21 cellular contexts compared by ENCODE assay signal in genomic region chr12:106427917-106428316, GRCh38.
A peak's percentile ranks its signal among the peaks of the same experiment; 100 is the strongest.
DNase-seq lines count a peak whose midpoint lies in the region; ATAC-seq and TF ChIP-seq lines count a peak whose summit lies in the region.
"Had no signal": no experiment of that assay in that cellular context is flagged by ENCODE, and none has a peak within 500 bp of the region (broad histone marks: within the 10 kb centered on the region; RNA-seq: fewer than 3 reads in every experiment).

No MANE protein-coding gene starts in this region.

- H3K4me1 ChIP-seq in heart right ventricle (peaks cover 0 to 33% (median 19%) of the 10 kb centered on the region in 9 donors), right cardiac atrium (ENCODE audit: control insufficient read depth, insufficient read depth, low read length) (peaks cover 4% of the 10 kb centered on the region)
- H3K4me1 ChIP-seq: Peyer's patch, SJCRH30 had no signal

- peak overlapping the region; percentile 51 to 84 (median 77) for H3K27ac Mint-ChIP-seq in nephron

- H3K4me3 ChIP-seq in heart right ventricle: no peak overlapping the region
- H3K4me3 ChIP-seq in right cardiac atrium (ENCODE audit: low read length): no peak overlapping the region
- H3K4me3 ChIP-seq: GM23248, Peyer's patch, SJCRH30 had no signal

- no peaks in the 10 kb centered on the region for H3K9me3 ChIP-seq in heart right ventricle
- H3K9me3 ChIP-seq in right cardiac atrium (ENCODE audit: control insufficient read depth, low read length): no peaks in the 10 kb centered on the region
- H3K9me3 ChIP-seq: Peyer's patch, SJCRH30 had no signal

- TF ChIP-seq CTCF in heart right ventricle (IDR thresholded peaks at IDR 0.05): no peak
- no peak for TF ChIP-seq CTCF in nephron (IDR thresholded peaks at IDR 0.05; ENCODE audit: unreplicated experiment in 3 of 3)
- no peak for TF ChIP-seq CTCF in omental fat pad (IDR thresholded peaks at IDR 0.05)

- WGBS in heart right ventricle, 2 donors: 31 to 45% methylated on average over 1 of the region's 1 CpG
- WGBS in right cardiac atrium: 64% methylated on average over 1 of the region's 1 CpG

- intact Hi-C loops in heart right ventricle (cut with DNase I): no loop called here
- intact Hi-C loops in right cardiac atrium (cut with DNase I): no loop called here

- no peaks in the 10 kb centered on the region for H3K9me3 Mint-ChIP-seq in nephron

- peaks cover 33% of the 10 kb centered on the region for H3K4me1 Mint-ChIP-seq in nephron

- peak overlapping the region in 8 of 10 donors; percentile 11 to 54 (median 40) for H3K27ac ChIP-seq in heart right ventricle
- H3K27ac ChIP-seq in right cardiac atrium (ENCODE audit: low read length): no peak overlapping the region
- peak overlapping the region; percentile 67 for H3K27ac ChIP-seq in caudate nucleus (ENCODE audit: low read depth, low read length)
- H3K27ac ChIP-seq: GM23248, Peyer's patch, SJCRH30 had no signal

- H3K4me3 Mint-ChIP-seq in nephron: peak overlapping the region in 1 of 3 experiments; percentile 18

- H3K36me3 ChIP-seq in heart right ventricle: peaks cover 0 to 39% (median 0%) of the 10 kb centered on the region in 9 donors
- H3K36me3 ChIP-seq: Peyer's patch had no signal

- peaks cover 32% of the 10 kb centered on the region for H3K36me3 Mint-ChIP-seq in nephron (ENCODE audit: low read depth)

- H3K27me3 Mint-ChIP-seq in nephron (ENCODE audit: low read depth): no peaks in the 10 kb centered on the region

- H3K27me3 ChIP-seq in heart right ventricle (no peaks in the 10 kb centered on the region), right cardiac atrium (ENCODE audit: control insufficient read depth, insufficient read depth) (no peaks in the 10 kb centered on the region)
- H3K27me3 ChIP-seq: Peyer's patch, SJCRH30 had no signal

- DNase-seq in heart right ventricle (no peak), right cardiac atrium (no peak), caudate nucleus (lab: John Stamatoyannopoulos, UW) (no peak), GM19238 (ENCODE audit: insufficient read length, low spot score) (no peak), omental fat pad (ENCODE audit: low spot score) (no peak)
- DNase-seq: DMS153, DND-41, GM23248, H7, Karpas-422, NCI-H1092, NCI-H1417 treated with DMSO at 0.1 percent for 48 hours, NCI-H187, NCI-H2081 treated with DMSO at 0.1 percent for 48 hours, NCI-H2171, NCI-H226, NCI-H510A treated with DMSO at 0.1 percent for 48 hours, Peyer's patch, SJCRH30 had no signal

- ATAC-seq in heart right ventricle (no peak), right cardiac atrium (no peak), omental fat pad (ENCODE audit: low FRiP score) (no peak), GM18909 (IDR thresholded peaks at IDR 0.05; ENCODE audit: poor library complexity, unreplicated experiment) (no peak)
